ENCODE assay signal across 9 cellular contexts in genomic region chr22:46036558-46037408, GRCh38. TPM values are rescaled to one million over a fixed set of nuclear protein-coding genes. Genes with fewer than 3 reads are reported as not detected.
A peak's percentile ranks its signal among the peaks of the same experiment; 100 is the strongest.
DNase-seq lines count a peak whose midpoint lies in the region; ATAC-seq, FAIRE-seq and TF ChIP-seq lines count a peak whose summit lies in the region.
"Had no signal": no experiment of that assay in that cellular context is flagged by ENCODE, and none has a peak within 500 bp of the region (broad histone marks: within the 10 kb centered on the region; RNA-seq: fewer than 3 reads in every experiment).

No MANE protein-coding gene starts in this region.

- peak overlapping the region; percentile 91 to 93 for H3K27ac Mint-ChIP-seq in T-cell

- TF ChIP-seq CTCF in D721Med (IDR thresholded peaks at IDR 0.05; ENCODE audit: insufficient read depth, missing control alignments) (peak; percentile 45), mammary epithelial cell (conservative IDR thresholded peaks at IDR 0.05 in 1 of 2, IDR thresholded peaks at IDR 0.05 in 1 of 2; ENCODE audit: extremely low read depth in 1 of 2, insufficient read depth in 1 of 2, low read depth in 1 of 2, low read length in 2 of 2) (peak; percentile 42 to 69), HepG2 (CRISPR knock-in tag; IDR thresholded peaks at IDR 0.05) (peak; percentile 43; the same call in 1 of the 2 replicates)

- POLR2A ChIA-PET in T-cell (lab: Charles Lee), result interaction anchor here (0.6 to 1.9 kb wide), 4 partner anchors 23 to 783 kb away, joined by 4 to 8 read pairs (median 5); no protein-coding TSS in a partner anchor
- POLR2A ChIA-PET in HepG2 (lab: Yijun Ruan, JAX), result interaction anchor here (1.3 to 2.4 kb wide), 7 partner anchors 10 to 80 kb away, joined by 5 to 41 read pairs (median 8); no protein-coding TSS in a partner anchor

- intact Hi-C loops in mammary epithelial cell (cut with micrococcal nuclease) (loop anchor here (1.0 to 2.0 kb wide), 5 partner anchors 20 to 78 kb away; no protein-coding TSS in a partner anchor), HepG2 (cut with micrococcal nuclease; ENCODE audit: unreplicated experiment) (loop anchor here (1.0 to 5.0 kb wide), 2 partner anchors 30 to 39 kb away; no protein-coding TSS in a partner anchor)

- H3K9ac ChIP-seq in mammary epithelial cell (ENCODE audit: insufficient read depth, low read length), result peak overlapping the region; percentile 71
- peak overlapping the region; percentile 74 for H3K9ac ChIP-seq in HepG2 (ENCODE audit: insufficient read depth, low read depth, low read length)

- in situ Hi-C loops in mammary epithelial cell (cut with MboI; ENCODE audit: low sequenced_read_pairs in 2 of 2), result no loop called here
- in situ Hi-C loops in HepG2 (cut with HindIII; ENCODE audit: extremely low pct_ligation_motif_present, low pct_unique_long_range_greater_than_20kb), result loop anchor here (5.0 kb wide), 1 partner anchor 39 kb away; no protein-coding TSS in a partner anchor

- H3K9me3 ChIP-seq in mammary epithelial cell (replicated peaks; ENCODE audit: insufficient read depth, low read length), result no peaks in the 10 kb centered on the region
- H3K9me3 ChIP-seq in HepG2 (ENCODE audit: low read length), result no peaks in the 10 kb centered on the region

- H3K4me1 ChIP-seq in mammary epithelial cell (ENCODE audit: insufficient read depth, low read length) (peaks cover 19% of the 10 kb centered on the region), HepG2 (ENCODE audit: insufficient read depth, low read length) (peaks cover 31% of the 10 kb centered on the region)

- H3K79me2 ChIP-seq in mammary epithelial cell (ENCODE audit: insufficient read depth, low read length) (peaks cover 12% of the 10 kb centered on the region), HepG2 (ENCODE audit: insufficient read depth, low read length) (no peaks in the 10 kb centered on the region)

- peak overlapping the region; percentile 100 for H3K4me2 ChIP-seq in mammary epithelial cell (ENCODE audit: insufficient read depth, low read depth, low read length)
- peak overlapping the region; percentile 95 for H3K4me2 ChIP-seq in HepG2 (ENCODE audit: low read depth, low read length)

- TF ChIP-seq EP300 in HepG2 (IDR thresholded peaks at IDR 0.05; ENCODE audit: low read depth in 2 of 2, low read length in 2 of 2) (no peak), HepG2 (CRISPR knock-in tag; IDR thresholded peaks at IDR 0.05; ENCODE audit: borderline replicate concordance) (no peak)

- H3K27ac ChIP-seq in mammary epithelial cell (ENCODE audit: insufficient read depth, low read depth, low read length) (peak overlapping the region; percentile 80), HepG2 (ENCODE audit: extremely low read length, insufficient read depth, low read length) (peak overlapping the region; percentile 69)

- H4K20me1 ChIP-seq in mammary epithelial cell (ENCODE audit: insufficient read depth, low read length) (no peaks in the 10 kb centered on the region), HepG2 (ENCODE audit: insufficient read depth, low read length) (no peaks in the 10 kb centered on the region)

- H3K36me3 ChIP-seq in mammary epithelial cell (ENCODE audit: insufficient read depth, low read length) (no peaks in the 10 kb centered on the region), HepG2 (replicated peaks in 1 of 2; ENCODE audit: control insufficient read depth in 1 of 2, insufficient read depth in 2 of 2, low read length in 2 of 2) (no peaks in the 10 kb centered on the region)

- dilution Hi-C loops in mammary epithelial cell (cut with HindIII; ENCODE audit: low sequenced_read_pairs), result no loop called here

- peak overlapping the region; percentile 79 to 84 (median 81) for H3K4me3 Mint-ChIP-seq in T-cell

- no peaks in the 10 kb centered on the region for H3K27me3 ChIP-seq in mammary epithelial cell (ENCODE audit: insufficient read depth, low read length)
- H3K27me3 ChIP-seq in HepG2 (ENCODE audit: control insufficient read depth in 1 of 2, insufficient read depth in 2 of 2, low read length in 2 of 2), result peaks cover 5 to 17% of the 10 kb centered on the region in 2 experiments; a peak in 4 of 5 replicates

- no peak for DNase-seq in D721Med (ENCODE audit: insufficient read length, low spot score)
- DNase-seq in T-cell, result peak; percentile 25 to 74 (median 58)
- DNase-seq in mammary epithelial cell, result peak; percentile 63
- DNase-seq in HepG2 (ENCODE audit: low spot score), result peak; percentile 65
- DNase-seq in stimulated activated naive CD4-positive, alpha-beta T cell treated with Interleukin-2 at 50 U/mL for 16 hours (lab: John Stamatoyannopoulos, UW), result peak; percentile 30
- no peak for DNase-seq in COR-L47 (lab: John Stamatoyannopoulos, UW)

- WGBS in mammary epithelial cell (ENCODE audit: low coverage, missing lambda C conversion rate), result 21% methylated on average over 17 of the region's 18 CpGs
- WGBS in HepG2 (ENCODE audit: low lambda C conversion rate), result 31% methylated on average over 9 of the region's 18 CpGs

- FAIRE-seq in D721Med (lab: Jason Lieb, UNC) (no peak), HepG2 (lab: Jason Lieb, UNC) (peak; percentile 8)
- FAIRE-seq: TTC549 had no signal

- H3K4me1 Mint-ChIP-seq in T-cell, result peaks cover 11 to 20% (median 20%) of the 10 kb centered on the region in 3 donors

- H2AFZ ChIP-seq in mammary epithelial cell (ENCODE audit: low read depth, low read length), result peak overlapping the region; percentile 84
- H2AFZ ChIP-seq in HepG2 (ENCODE audit: low read length), result no peak overlapping the region

- no peak for TF ChIP-seq POLR2A in HepG2 (IDR thresholded peaks at IDR 0.05; ENCODE audit: insufficient read depth in 1 of 2, low read depth in 2 of 2, low read length in 2 of 2)

- H3K4me3 ChIP-seq in mammary epithelial cell (replicated peaks in 1 of 3; ENCODE audit: insufficient read depth in 1 of 3, low read depth in 2 of 3, low read length in 3 of 3) (peak overlapping the region; percentile 74 to 89 (median 87)), HepG2 (replicated peaks in 1 of 3; ENCODE audit: insufficient read depth in 1 of 3, low read depth in 2 of 3, low read length in 3 of 3) (peak overlapping the region; percentile 64 to 85 (median 69))

- no peaks in the 10 kb centered on the region for H3K36me3 Mint-ChIP-seq in T-cell

- peak; percentile 1 for ATAC-seq in HG03457 (IDR thresholded peaks at IDR 0.05; ENCODE audit: unreplicated experiment)
- ATAC-seq in T-cell (replicated peaks in 1 of 4), result peak; percentile 26 to 48 (median 30)
- peak; percentile 79 for ATAC-seq in HepG2
- ATAC-seq in HG03139 (IDR thresholded peaks at IDR 0.05; ENCODE audit: unreplicated experiment), result no peak

- no peaks in the 10 kb centered on the region for H3K27me3 Mint-ChIP-seq in T-cell

- peak; percentile 66 for TF ChIP-seq RAD21 in HepG2 (CRISPR knock-in tag; IDR thresholded peaks at IDR 0.05)

- CTCF ChIA-PET in T-cell (lab: Charles Lee), result interaction anchor here (0.6 to 3.3 kb wide), 12 partner anchors 16 to 80 kb away, joined by 3 to 78 read pairs (median 4); no protein-coding TSS in a partner anchor
- CTCF ChIA-PET in mammary epithelial cell (lab: Charles Lee; ENCODE audit: low non-redundant PET), result interaction anchor here (0.5 to 1.1 kb wide), 5 partner anchors 8 to 80 kb away, joined by 3 to 19 read pairs (median 4); no protein-coding TSS in a partner anchor
- CTCF ChIA-PET in HepG2 (lab: Yijun Ruan, JAX; ENCODE audit: low intra/inter-chr PET ratio, low total read pairs), result interaction anchor here (1.1 to 1.8 kb wide), 3 partner anchors 23 to 80 kb away, joined by 4 to 7 read pairs (median 4); no protein-coding TSS in a partner anchor

- no peaks in the 10 kb centered on the region for H3K9me3 Mint-ChIP-seq in T-cell

- BruUV-seq in mammary epithelial cell (replicated peaks; lab: Mats Ljungman, UMichigan) (no TSS peak), HepG2 (replicated peaks; lab: Mats Ljungman, UMichigan) (no TSS peak)

TF ChIP-seq in HepG2, 621 proteins besides CTCF, POLR2A, EP300 and RAD21 (continues in another document):
- TF ChIP-seq BRD4 (CRISPR knock-in tag; IDR thresholded peaks at IDR 0.05), result no peak
- no peak for TF ChIP-seq ZNF136 (CRISPR knock-in tag; IDR thresholded peaks at IDR 0.05; ENCODE audit: low read depth)
- TF ChIP-seq TFAP4 (IDR thresholded peaks at IDR 0.05; ENCODE audit: borderline replicate concordance, low read depth), result peak; percentile 54; the same call in 1 of the 2 replicates
- peak; percentile 64 for TF ChIP-seq STAG1 (CRISPR knock-in tag; IDR thresholded peaks at IDR 0.05)

RNA-seq across cellular contexts. Expression of gene WNT7B, which starts 59.8 kb away (rescaled TPM):
- under 1 TPM in 1 of 5 donors, not detected in 4; 0.15 TPM for total RNA-seq in T-cell
- total RNA-seq in mammary epithelial cell, result under 1 TPM; 0.31 to 0.50 TPM
- polyA plus RNA-seq in mammary epithelial cell, result 0.15 TPM
- 0.21 TPM for polyA minus RNA-seq in mammary epithelial cell
- 0.09 and 0.24 TPM in 2 replicates for total RNA-seq in HepG2 (2016; rRNA removed; fragmentation: Illumina TruSeq; extraction: Trizol)
- 0.09 TPM in 1 of 2 replicates, not detected in the other for total RNA-seq in HepG2 (2016; cell fraction: cytosol; rRNA removed; fragmentation: Illumina TruSeq; extraction: Trizol; ENCODE audit: low read depth)
- 0.06 and 0.33 TPM in 2 replicates for total RNA-seq in HepG2 (2016; cell fraction: insoluble cytoplasmic fraction; rRNA removed; fragmentation: Illumina TruSeq; extraction: Trizol)
- 0.10 and 0.12 TPM in 2 replicates for total RNA-seq in HepG2 (2016; cell fraction: membrane; rRNA removed; fragmentation: Illumina TruSeq; extraction: Trizol)
- total RNA-seq in HepG2 (2016; cell fraction: nucleus; rRNA removed; fragmentation: Illumina TruSeq; extraction: Trizol), result not detected in 2 replicates
- 0.04 TPM in 1 of 2 replicates, not detected in the other for polyA plus RNA-seq in HepG2 (2011; rRNA removed)
- 0.08 and 0.17 TPM in 2 replicates for polyA plus RNA-seq in HepG2 (2011; cell fraction: cytosol; rRNA removed)
- 0.05 and 0.08 TPM in 2 replicates for polyA plus RNA-seq in HepG2 (2011; cell fraction: nucleus; rRNA removed)
- 0.08 TPM in 1 of 2 replicates, not detected in the other for polyA plus RNA-seq in HepG2 (2012)
- 0.07 and 0.10 TPM in 2 replicates for polyA plus RNA-seq in HepG2 (2016; cell fraction: cytosol; fragmentation: Illumina TruSeq; extraction: Trizol; ENCODE audit: low read depth)
- polyA plus RNA-seq in HepG2 (2016; cell fraction: insoluble cytoplasmic fraction; fragmentation: Illumina TruSeq; extraction: Trizol; ENCODE audit: low read depth), result 0.27 and 0.40 TPM in 2 replicates
- 0.12 and 0.22 TPM in 2 replicates for polyA plus RNA-seq in HepG2 (2016; cell fraction: membrane; fragmentation: Illumina TruSeq; extraction: Trizol; ENCODE audit: low read depth)
- 0.25 and 0.30 TPM in 2 replicates for polyA plus RNA-seq in HepG2 (2016; cell fraction: nucleus; fragmentation: Illumina TruSeq; extraction: Trizol; ENCODE audit: insufficient read depth, low read depth)
- 0.30 and 2.8 TPM in 2 replicates for polyA minus RNA-seq in HepG2 (2011; rRNA and poly(A)+ RNA removed; ENCODE audit: low replicate concordance)
- 0.20 TPM in 1 of 2 replicates, not detected in the other for polyA minus RNA-seq in HepG2 (2011; cell fraction: cytosol; rRNA and poly(A)+ RNA removed)
- polyA minus RNA-seq in HepG2 (2011; cell fraction: nucleus; rRNA and poly(A)+ RNA removed), result not detected in 2 replicates

Comparison
In these comparisons a context has a peak if more than half of its experiments do, and no peak if none do; other contexts are left out.
1. DNase-seq: peak in T-cell (34 of 34), mammary epithelial cell (single experiment), HepG2 (single experiment) and stimulated activated naive CD4-positive, alpha-beta T cell treated with Interleukin-2 at 50 U/mL for 16 hours (single experiment); none in D721Med (single experiment) and COR-L47 (single experiment).
2. Peak in every context shown above with its lines, with median percentiles within 50 percentile points of each other: CTCF ChIP-seq.